In the genomic region with DNA sequence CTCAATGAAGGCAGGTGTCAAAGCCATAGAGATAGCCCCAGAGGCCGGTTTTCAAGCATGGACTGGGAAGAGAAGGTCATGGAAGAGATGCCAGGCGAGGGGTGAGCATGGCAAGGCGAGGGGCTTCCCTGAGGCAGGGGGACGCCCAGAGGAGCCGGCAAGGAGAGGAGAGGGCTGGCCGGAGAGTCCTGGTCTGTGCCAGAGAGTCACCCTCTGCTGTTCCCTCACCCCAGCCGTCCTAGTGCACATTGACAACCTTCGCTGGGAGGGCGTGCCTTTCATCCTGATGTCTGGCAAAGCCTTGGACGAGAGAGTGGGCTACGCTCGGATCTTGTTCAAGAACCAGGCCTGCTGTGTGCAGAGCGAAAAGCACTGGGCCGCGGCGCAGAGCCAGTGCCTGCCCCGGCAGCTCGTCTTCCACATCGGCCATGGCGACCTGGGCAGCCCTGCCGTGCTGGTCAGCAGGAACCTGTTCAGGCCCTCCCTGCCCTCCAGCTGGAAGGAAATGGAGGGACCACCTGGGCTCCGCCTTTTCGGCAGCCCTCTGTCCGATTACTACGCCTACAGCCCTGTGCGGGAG, we compare ENCODE assay signal across 21 cellular contexts.
"Had no signal": no experiment of that assay in that cellular context is flagged by ENCODE, and none has a peak within 500 bp of the region (broad histone marks: within the 10 kb centered on the region; RNA-seq: fewer than 3 reads in every experiment).

No MANE protein-coding gene starts in this region.

- H3K4me1 ChIP-seq: prostate gland had no signal

- H3K27me3 ChIP-seq: esophagus squamous epithelium, tibial nerve, upper lobe of left lung had no signal

- H3K4me3 Mint-ChIP-seq: effector memory CD8-positive, alpha-beta T cell; naive thymus-derived CD8-positive, alpha-beta T cell; neural crest cell had no signal

- H3K4me3 ChIP-seq: esophagus squamous epithelium, prostate gland, thoracic aorta, tibial nerve, upper lobe of left lung had no signal

- ATAC-seq: effector memory CD8-positive, alpha-beta T cell; naive thymus-derived CD8-positive, alpha-beta T cell; right cardiac atrium had no signal

- H3K27ac Mint-ChIP-seq: effector memory CD8-positive, alpha-beta T cell; naive thymus-derived CD8-positive, alpha-beta T cell had no signal

- DNase-seq: caudate nucleus; cerebellar nuclear complex; cortex of kidney; effector memory CD8-positive, alpha-beta T cell; erythroblast; esophagus squamous epithelium; mammary epithelial cell; mesendoderm; small intestine; stimulated activated CD4-positive, alpha-beta T cell treated with anti-CD3 and anti-CD28 coated beads, Interleukin-12 subunit alpha, Interleukin-12 subunit beta, amount 100 ng/mL, for 4 hours; stimulated activated CD4-positive, alpha-beta T cell treated with anti-CD3 and anti-CD28 coated beads, Interleukin-1b, Interleukin-23, amount 100 ng/mL, for 48 hours; stimulated activated CD4-positive, alpha-beta T cell treated with anti-CD3 and anti-CD28 coated beads, Interleukin-4, amount 100 ng/mL, for 1 hour; stimulated activated CD8-positive, alpha-beta memory T cell treated with anti-CD3 and anti-CD28 coated beads, Interleukin-4, amount 100 ng/mL, for 48 hours; stimulated activated naive CD4-positive, alpha-beta T cell treated with Interleukin-2 at 50 U/mL for 16 hours had no signal

- H3K27ac ChIP-seq: esophagus squamous epithelium, prostate gland, thoracic aorta, tibial nerve, upper lobe of left lung had no signal

- H3K27me3 Mint-ChIP-seq: effector memory CD8-positive, alpha-beta T cell; naive thymus-derived CD8-positive, alpha-beta T cell had no signal

- H3K9me3 Mint-ChIP-seq: effector memory CD8-positive, alpha-beta T cell; naive thymus-derived CD8-positive, alpha-beta T cell had no signal

- H3K9me3 ChIP-seq: esophagus squamous epithelium, prostate gland, thoracic aorta, tibial nerve, upper lobe of left lung had no signal
